ENCODE assay signal across 8 cellular contexts in the genomic region with DNA sequence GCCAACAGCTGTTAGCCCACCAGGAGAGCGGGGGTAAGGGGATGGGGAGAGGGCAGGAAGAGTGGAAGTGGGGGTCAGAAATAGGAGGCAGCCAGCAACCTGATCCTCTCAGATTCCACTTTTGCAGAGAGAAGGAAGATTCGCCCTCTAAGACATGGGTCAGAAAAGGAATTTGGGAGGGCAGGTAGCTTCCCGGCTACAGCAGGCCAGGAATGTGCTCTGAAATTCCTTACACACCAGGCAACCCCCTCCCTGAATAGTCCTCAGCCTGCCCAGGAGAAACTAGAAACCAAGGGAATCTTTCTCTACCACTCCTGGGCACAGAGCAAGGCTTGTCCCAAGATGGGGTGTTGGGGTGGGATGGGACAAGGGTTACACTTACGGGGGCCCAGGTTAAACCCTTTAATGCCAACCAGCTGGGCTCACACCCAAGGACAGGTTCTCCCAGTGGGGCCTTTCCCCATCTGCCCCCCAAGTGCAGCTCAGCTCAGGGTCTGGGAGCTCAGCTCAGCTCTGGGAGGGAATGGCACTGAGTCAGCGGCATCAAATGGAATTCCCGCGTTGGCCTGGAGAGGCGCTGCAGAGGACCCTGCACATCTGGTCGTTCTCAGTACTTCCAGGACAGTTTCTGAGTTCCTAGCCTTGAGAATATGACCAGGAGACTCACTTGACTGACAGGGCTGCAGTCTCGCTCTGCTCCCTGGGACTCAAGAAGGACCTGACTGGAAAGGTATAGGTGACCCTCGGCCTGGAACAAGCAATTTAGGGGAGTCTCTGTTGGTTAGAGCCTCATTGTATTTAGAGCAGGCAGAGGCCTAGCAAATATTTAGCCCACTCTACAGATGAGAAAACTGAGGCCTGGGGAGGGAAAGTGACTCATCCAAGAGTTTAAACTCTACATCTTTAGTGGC. TPM values are rescaled to one million over a fixed set of nuclear protein-coding genes. Genes with fewer than 3 reads are reported as not detected.
A peak's percentile ranks its signal among the peaks of the same experiment; 100 is the strongest.
DNase-seq lines count a peak whose midpoint lies in the region; ATAC-seq and TF ChIP-seq lines count a peak whose summit lies in the region.

No MANE protein-coding gene starts in this region.

- peaks cover 10% of the 10 kb centered on the region for H3K27me3 Mint-ChIP-seq in activated CD8-positive, alpha-beta memory T cell treated with anti-CD3 and anti-CD28 coated beads, Interleukin-2, amount 10 ng/mL, durations not matched to agents 7 days and 5 days

- H3K4me3 ChIP-seq in astrocyte of the spinal cord (ENCODE audit: low read depth, low read length) = no peak overlapping the region
- H3K4me3 ChIP-seq in ascending aorta = no peak overlapping the region

- CTCF ChIA-PET in activated CD8-positive, alpha-beta memory T cell treated with anti-CD3 and anti-CD28 coated beads, Interleukin-2, amount 10 ng/mL, durations not matched to agents 7 days and 5 days (lab: Charles Lee) = interaction anchor here (1.5 to 1.8 kb wide), 2 partner anchors 9 to 16 kb away, joined by 4 to 5 read pairs; no protein-coding TSS in a partner anchor

- no peaks in the 10 kb centered on the region for H3K4me1 ChIP-seq in ascending aorta

- no peaks in the 10 kb centered on the region for H3K9me3 Mint-ChIP-seq in activated CD8-positive, alpha-beta memory T cell treated with anti-CD3 and anti-CD28 coated beads, Interleukin-2, amount 10 ng/mL, durations not matched to agents 7 days and 5 days (ENCODE audit: low read depth)

- no peak overlapping the region for H3K4me3 Mint-ChIP-seq in activated CD8-positive, alpha-beta memory T cell treated with anti-CD3 and anti-CD28 coated beads, Interleukin-2, amount 10 ng/mL, durations not matched to agents 7 days and 5 days

- H3K27me3 ChIP-seq in ascending aorta = no peaks in the 10 kb centered on the region

- H3K36me3 Mint-ChIP-seq in activated CD8-positive, alpha-beta memory T cell treated with anti-CD3 and anti-CD28 coated beads, Interleukin-2, amount 10 ng/mL, durations not matched to agents 7 days and 5 days = no peaks in the 10 kb centered on the region

- H3K27ac Mint-ChIP-seq in activated CD8-positive, alpha-beta memory T cell treated with anti-CD3 and anti-CD28 coated beads, Interleukin-2, amount 10 ng/mL, durations not matched to agents 7 days and 5 days = no peak overlapping the region

- no peaks in the 10 kb centered on the region for H3K4me1 Mint-ChIP-seq in activated CD8-positive, alpha-beta memory T cell treated with anti-CD3 and anti-CD28 coated beads, Interleukin-2, amount 10 ng/mL, durations not matched to agents 7 days and 5 days

- H3K27ac ChIP-seq in ascending aorta = no peak overlapping the region

- H3K9me3 ChIP-seq in ascending aorta = no peaks in the 10 kb centered on the region

- peak; percentile 77 for TF ChIP-seq CTCF in astrocyte of the spinal cord (IDR thresholded peaks at IDR 0.05; ENCODE audit: low read depth, low read length)
- TF ChIP-seq CTCF in ascending aorta (IDR thresholded peaks at IDR 0.05) = no peak

- H3K36me3 ChIP-seq in ascending aorta = no peaks in the 10 kb centered on the region

- peak; percentile 57 for ATAC-seq in activated CD8-positive, alpha-beta memory T cell treated with anti-CD3 and anti-CD28 coated beads, Interleukin-2, amount 10 ng/mL, durations not matched to agents 7 days and 5 days
- ATAC-seq in left lobe of liver (peak; percentile 39), HG02623 (IDR thresholded peaks at IDR 0.05; ENCODE audit: unreplicated experiment) (no peak)

- DNase-seq in activated CD8-positive, alpha-beta memory T cell treated with anti-CD3 and anti-CD28 coated beads, Interleukin-2, amount 10 ng/mL, durations not matched to agents 7 days and 5 days = no peak
- DNase-seq in activated CD8-positive, alpha-beta memory T cell treated with anti-CD3 and anti-CD28 coated beads, Interleukin-2, amount 50 U/mL, for 48 hours = no peak
- DNase-seq in LHCN-M2 (ENCODE audit: low read depth) (peak; percentile 61), astrocyte of the spinal cord (ENCODE audit: low read depth, low spot score) (peak; percentile 45), left lobe of liver (ENCODE audit: low spot score) (no peak), putamen (ENCODE audit: low spot score) (no peak), ascending aorta (ENCODE audit: low spot score in 2 of 2) (no peak)

- intact Hi-C loops in ascending aorta (cut with DNase I) = no loop called here

- in situ Hi-C loops in astrocyte of the spinal cord (cut with HindIII; ENCODE audit: low sequenced_read_pairs) = no loop called here

RNA-seq across cellular contexts. Expression of gene TNNT2, which starts 0.8 kb away (rescaled TPM):
- not detected for total RNA-seq in activated CD8-positive, alpha-beta memory T cell treated with anti-CD3 and anti-CD28 coated beads, Interleukin-2, amount 10 ng/mL, durations not matched to agents 7 days and 5 days
- total RNA-seq in LHCN-M2 (2014; rRNA removed) (62.1 and 156 TPM in 2 replicates), left lobe of liver (0.33 TPM), ascending aorta (not detected)
- polyA plus RNA-seq in LHCN-M2 (2012) = 624 TPM

RNA-seq across cellular contexts. Expression of gene LAD1, which starts 22.4 kb away (rescaled TPM):
- not detected for total RNA-seq in activated CD8-positive, alpha-beta memory T cell treated with anti-CD3 and anti-CD28 coated beads, Interleukin-2, amount 10 ng/mL, durations not matched to agents 7 days and 5 days
- 0.64 and 2.2 TPM in 2 replicates for total RNA-seq in LHCN-M2 (2014; rRNA removed)
- polyA plus RNA-seq in LHCN-M2 (2012) = 1.5 TPM
- total RNA-seq in left lobe of liver = 27.8 TPM
- 0.43 TPM for total RNA-seq in ascending aorta

RNA-seq across cellular contexts. Expression of gene TNNI1, which starts 44.8 kb away (rescaled TPM):
- total RNA-seq in activated CD8-positive, alpha-beta memory T cell treated with anti-CD3 and anti-CD28 coated beads, Interleukin-2, amount 10 ng/mL, durations not matched to agents 7 days and 5 days = not detected
- total RNA-seq in LHCN-M2 (2014; rRNA removed) (1.7 and 25.7 TPM in 2 replicates), left lobe of liver (not detected), ascending aorta (not detected)
- polyA plus RNA-seq in LHCN-M2 (2012) = 98.0 TPM

Comparison
In these comparisons a context has a peak if more than half of its experiments do, and no peak if none do; other contexts are left out.
1. DNase-seq: peak in LHCN-M2 (single experiment) and astrocyte of the spinal cord (single experiment); none in activated CD8-positive, alpha-beta memory T cell treated with anti-CD3 and anti-CD28 coated beads, Interleukin-2, amount 10 ng/mL, durations not matched to agents 7 days and 5 days (single experiment), activated CD8-positive, alpha-beta memory T cell treated with anti-CD3 and anti-CD28 coated beads, Interleukin-2, amount 50 U/mL, for 48 hours (single experiment), left lobe of liver (single experiment), putamen (single experiment) and ascending aorta (0 of 2).
2. RNA of gene TNNT2, which starts 0.8 kb away (total RNA-seq): 62.1 to 156 TPM in LHCN-M2; 0.33 TPM in left lobe of liver (single experiment), not detected in activated CD8-positive, alpha-beta memory T cell treated with anti-CD3 and anti-CD28 coated beads, Interleukin-2, amount 10 ng/mL, durations not matched to agents 7 days and 5 days and not detected in ascending aorta (single experiment); every median in the first group is over 10 times any median in the second.